8 cellular contexts compared by ENCODE assay signal in genomic region chrX:30889147-30890125, GRCh38.
DNase-seq lines count a peak whose midpoint lies in the region; ATAC-seq and TF ChIP-seq lines count a peak whose summit lies in the region.

TAB3 (minus strand) TSS chrX:30889254; CDS start chrX:30859588, 29,666 bp downstream.

- ATAC-seq in stimulated activated naive CD8-positive, alpha-beta T cell treated with anti-CD3 and anti-CD28 coated beads, Interleukin-15, amount 100 ng/mL, for 72 hours = peak; percentile 90

- H2AFZ ChIP-seq in MM.1S (ENCODE audit: low read length) = peak within 1 kb of the TSS; percentile 56

- peak within 1 kb of the TSS; percentile 75 for H3K27ac ChIP-seq in MM.1S (ENCODE audit: low read length)

- peak within 1 kb of the TSS; percentile 64 for H3K4me2 ChIP-seq in MM.1S (ENCODE audit: low read depth, low read length)

- DNase-seq in HAP-1 (ENCODE audit: low spot score in 2 of 2) (peak; percentile 98), MM.1S (peak; percentile 97), SIG-M5 (lab: John Stamatoyannopoulos, UW) (peak; percentile 67), activated gamma-delta T cell (lab: John Stamatoyannopoulos, UW) (peak; percentile 82), fibroblast of the conjunctiva (ENCODE audit: low read depth) (peak; percentile 93), nephron progenitor cell (peak; percentile 86)
- peak; percentile 88 to 95 for DNase-seq in stimulated activated naive CD8-positive, alpha-beta T cell treated with anti-CD3 and anti-CD28 coated beads, Interleukin-15, amount 100 ng/mL, for 72 hours

- peak within 1 kb of the TSS; percentile 90 for H3K27ac Mint-ChIP-seq in nephron progenitor cell
- peak within 1 kb of the TSS; percentile 94 to 97 for H3K27ac Mint-ChIP-seq in stimulated activated naive CD8-positive, alpha-beta T cell treated with anti-CD3 and anti-CD28 coated beads, Interleukin-15, amount 100 ng/mL, for 72 hours

- no peaks in the 10 kb centered on the region for H4K20me1 ChIP-seq in MM.1S (ENCODE audit: insufficient read depth, low read length)

- H3K4me3 Mint-ChIP-seq in nephron progenitor cell = peak within 1 kb of the TSS; percentile 89
- H3K4me3 Mint-ChIP-seq in stimulated activated naive CD8-positive, alpha-beta T cell treated with anti-CD3 and anti-CD28 coated beads, Interleukin-15, amount 100 ng/mL, for 72 hours = peak within 1 kb of the TSS; percentile 88 to 91

- H3K9me3 Mint-ChIP-seq in nephron progenitor cell = peaks cover 18% of the 10 kb centered on the region
- H3K9me3 Mint-ChIP-seq in stimulated activated naive CD8-positive, alpha-beta T cell treated with anti-CD3 and anti-CD28 coated beads, Interleukin-15, amount 100 ng/mL, for 72 hours = no peaks in the 10 kb centered on the region

- H3K4me3 ChIP-seq in HAP-1 (peak within 1 kb of the TSS; percentile 70), MM.1S (ENCODE audit: low read length) (peak within 1 kb of the TSS; percentile 80)

- H3K27me3 ChIP-seq in HAP-1 (ENCODE audit: low read depth) = peaks cover 3% of the 10 kb centered on the region; the same call in 1 of the 2 replicates
- no peaks in the 10 kb centered on the region for H3K27me3 ChIP-seq in MM.1S (replicated peaks; ENCODE audit: insufficient read depth, low read length)

- peaks cover 5% of the 10 kb centered on the region; the same call in 1 of the 2 replicates for H3K4me1 ChIP-seq in ES-I3 (ENCODE audit: insufficient read depth, low read length)
- peaks cover 13% of the 10 kb centered on the region for H3K4me1 ChIP-seq in HAP-1
- H3K4me1 ChIP-seq in MM.1S (ENCODE audit: low read length) = no peaks in the 10 kb centered on the region

- no peaks in the 10 kb centered on the region for H3K9me2 ChIP-seq in MM.1S (replicated peaks; ENCODE audit: insufficient read depth, low read length)

- H3K36me3 Mint-ChIP-seq in nephron progenitor cell (ENCODE audit: low read depth) = no peaks in the 10 kb centered on the region

- in situ Hi-C loops in HAP-1 (cut with MboI; ENCODE audit: low sequenced_read_pairs) = no loop called here

- no peaks in the 10 kb centered on the region for H3K27me3 Mint-ChIP-seq in nephron progenitor cell (ENCODE audit: low read depth, poor library complexity)
- H3K27me3 Mint-ChIP-seq in stimulated activated naive CD8-positive, alpha-beta T cell treated with anti-CD3 and anti-CD28 coated beads, Interleukin-15, amount 100 ng/mL, for 72 hours = no peaks in the 10 kb centered on the region

- peak within 1 kb of the TSS; percentile 88 for H3K9ac ChIP-seq in ES-I3 (ENCODE audit: low read depth, low read length)
- peak within 1 kb of the TSS; percentile 50 for H3K9ac ChIP-seq in MM.1S (ENCODE audit: low read length)

- H3K4me1 Mint-ChIP-seq in nephron progenitor cell = peaks cover 18% of the 10 kb centered on the region
- peaks cover 31% of the 10 kb centered on the region for H3K4me1 Mint-ChIP-seq in stimulated activated naive CD8-positive, alpha-beta T cell treated with anti-CD3 and anti-CD28 coated beads, Interleukin-15, amount 100 ng/mL, for 72 hours

- H3K9me3 ChIP-seq in ES-I3 (ENCODE audit: control insufficient read depth, insufficient read depth, low read length) = no peaks in the 10 kb centered on the region
- no peaks in the 10 kb centered on the region for H3K9me3 ChIP-seq in HAP-1
- H3K9me3 ChIP-seq in MM.1S (replicated peaks; ENCODE audit: insufficient read depth, low read length) = no peaks in the 10 kb centered on the region

- H3F3A ChIP-seq in MM.1S (ENCODE audit: insufficient read depth, low read length) = no peaks in the 10 kb centered on the region

- H3K79me2 ChIP-seq in MM.1S (ENCODE audit: low read length) = peaks cover 35% of the 10 kb centered on the region

- no peaks in the 10 kb centered on the region for H3K36me3 ChIP-seq in ES-I3 (ENCODE audit: insufficient read depth, low read length)
- H3K36me3 ChIP-seq in HAP-1 (replicated peaks) = no peaks in the 10 kb centered on the region
- no peaks in the 10 kb centered on the region for H3K36me3 ChIP-seq in MM.1S (replicated peaks; ENCODE audit: insufficient read depth, low read length)

- TF ChIP-seq CTCF in MM.1S (IDR thresholded peaks at IDR 0.05; ENCODE audit: low read length) (no peak), nephron progenitor cell (IDR thresholded peaks at IDR 0.05) (no peak)

Comparison
In these comparisons a context has a peak if more than half of its experiments do, and no peak if none do; other contexts are left out.
1. Peak in every context shown above with its lines: DNase-seq, ATAC-seq, H3K4me3 ChIP-seq and H3K27ac ChIP-seq.